9 cellular contexts compared by ENCODE assay signal in the genomic region with DNA sequence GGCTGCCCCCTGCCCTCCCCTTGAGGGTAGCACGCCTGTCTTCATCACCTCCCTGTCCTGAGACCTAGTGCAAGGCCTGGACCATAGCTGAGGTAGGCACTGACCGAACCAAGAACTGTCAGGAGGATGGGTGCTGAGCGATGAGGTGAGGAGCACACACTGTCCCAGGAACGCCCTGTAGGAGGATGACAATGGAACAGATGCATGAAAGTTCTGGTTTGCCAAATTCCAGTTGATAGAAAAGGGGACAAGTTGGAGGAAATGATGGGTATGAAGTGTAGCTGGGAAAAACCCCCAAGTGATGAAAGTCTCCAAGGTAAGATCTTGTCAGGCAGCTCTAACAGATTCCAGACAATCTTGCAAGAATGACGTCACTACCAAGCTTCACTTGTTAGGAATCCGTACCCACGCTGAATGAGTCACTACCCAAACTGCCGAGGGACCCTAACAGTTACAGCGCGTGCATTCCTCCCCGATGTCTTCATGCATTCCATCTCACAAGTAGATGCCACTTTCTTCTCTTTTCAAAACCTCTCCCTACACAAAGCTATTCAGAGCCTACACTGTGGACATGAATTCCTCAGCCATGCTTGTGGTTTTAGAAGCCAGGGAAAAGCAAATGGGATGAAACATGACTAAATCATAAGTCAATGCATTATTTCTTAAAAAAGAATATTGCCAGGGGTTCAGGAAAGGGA. TPM values are rescaled to one million over a fixed set of nuclear protein-coding genes. Genes with fewer than 3 reads are reported as not detected.
DNase-seq lines count a peak whose midpoint lies in the region; ATAC-seq and TF ChIP-seq lines count a peak whose summit lies in the region.
"Had no signal": no experiment of that assay in that cellular context is flagged by ENCODE, and none has a peak within 500 bp of the region (broad histone marks: within the 10 kb centered on the region; RNA-seq: fewer than 3 reads in every experiment).

No MANE protein-coding gene starts in this region.

- no peak overlapping the region for H2AFZ ChIP-seq in Karpas-422 (ENCODE audit: low read length)

- H3K9ac ChIP-seq in Karpas-422 (ENCODE audit: low read length) = no peak overlapping the region

- no peaks in the 10 kb centered on the region for H3K36me3 ChIP-seq in Karpas-422 (ENCODE audit: insufficient read depth, low read length)

- H4K20me1 ChIP-seq in Karpas-422 (ENCODE audit: insufficient read depth, low read depth, low read length) = no peaks in the 10 kb centered on the region

- H3K36me3 Mint-ChIP-seq in activated T-helper 2 cell treated with anti-CD3 and anti-CD28 coated beads, Interferon-gamma antibody, Interleukin-2, Interleukin-4, amounts not matched to agents 10 μg/mL and 5 μg/mL and 100 μg/mL, durations not matched to agents 14 hours and 24 hours and 36 hours (ENCODE audit: low read depth) = no peaks in the 10 kb centered on the region

- no peak overlapping the region for H3K4me3 ChIP-seq in Karpas-422 (ENCODE audit: low read length)

- ATAC-seq in SK-N-SH treated with all-trans-retinoic acid at 6 μM for 48 hours = peak; percentile 98
- ATAC-seq in GM21786 (IDR thresholded peaks at IDR 0.05; ENCODE audit: unreplicated experiment) = no peak

- H3K27ac Mint-ChIP-seq in activated T-helper 2 cell treated with anti-CD3 and anti-CD28 coated beads, Interferon-gamma antibody, Interleukin-2, Interleukin-4, amounts not matched to agents 10 μg/mL and 5 μg/mL and 100 μg/mL, durations not matched to agents 14 hours and 24 hours and 36 hours = no peak overlapping the region

- H3K79me2 ChIP-seq in Karpas-422 (ENCODE audit: low read length) = no peaks in the 10 kb centered on the region

- H3K27ac ChIP-seq in Karpas-422 (ENCODE audit: low read length) = no peak overlapping the region

- H3K4me3 Mint-ChIP-seq in activated T-helper 2 cell treated with anti-CD3 and anti-CD28 coated beads, Interferon-gamma antibody, Interleukin-2, Interleukin-4, amounts not matched to agents 10 μg/mL and 5 μg/mL and 100 μg/mL, durations not matched to agents 14 hours and 24 hours and 36 hours (ENCODE audit: low read depth) = no peak overlapping the region

- no peaks in the 10 kb centered on the region for H3K4me1 Mint-ChIP-seq in activated T-helper 2 cell treated with anti-CD3 and anti-CD28 coated beads, Interferon-gamma antibody, Interleukin-2, Interleukin-4, amounts not matched to agents 10 μg/mL and 5 μg/mL and 100 μg/mL, durations not matched to agents 14 hours and 24 hours and 36 hours (ENCODE audit: low read depth)

- no peaks in the 10 kb centered on the region for H3K9me3 Mint-ChIP-seq in activated T-helper 2 cell treated with anti-CD3 and anti-CD28 coated beads, Interferon-gamma antibody, Interleukin-2, Interleukin-4, amounts not matched to agents 10 μg/mL and 5 μg/mL and 100 μg/mL, durations not matched to agents 14 hours and 24 hours and 36 hours

- H3K4me2 ChIP-seq in Karpas-422 (ENCODE audit: low read depth, low read length, poor library complexity, severe bottlenecking) = no peak overlapping the region

- intact Hi-C loops in activated T-helper 2 cell treated with anti-CD3 and anti-CD28 coated beads, Interferon-gamma antibody, Interleukin-2, Interleukin-4, amounts not matched to agents 10 μg/mL and 5 μg/mL and 100 μg/mL, durations not matched to agents 14 hours and 24 hours and 36 hours (cut with micrococcal nuclease) = no loop called here

- no peaks in the 10 kb centered on the region for H3K9me2 ChIP-seq in Karpas-422 (replicated peaks; ENCODE audit: insufficient read depth, low read length)

- H3K27me3 ChIP-seq in Karpas-422 (ENCODE audit: low read length) = no peaks in the 10 kb centered on the region

- no peaks in the 10 kb centered on the region for H3K4me1 ChIP-seq in Karpas-422 (ENCODE audit: low read length)

- no peaks in the 10 kb centered on the region for H3K27me3 Mint-ChIP-seq in activated T-helper 2 cell treated with anti-CD3 and anti-CD28 coated beads, Interferon-gamma antibody, Interleukin-2, Interleukin-4, amounts not matched to agents 10 μg/mL and 5 μg/mL and 100 μg/mL, durations not matched to agents 14 hours and 24 hours and 36 hours (ENCODE audit: low read depth)

- DNase-seq in ELR (ENCODE audit: low read depth) (peak; percentile 100), glomerular visceral epithelial cell (ENCODE audit: extremely low spot score) (peak; percentile 100), renal cortical epithelial cell (ENCODE audit: low read depth) (peak; percentile 100), Karpas-422 (no peak), AML-193 (lab: John Stamatoyannopoulos, UW) (no peak)
- no peak for DNase-seq in activated T-helper 2 cell treated with anti-CD3 and anti-CD28 coated beads, Interferon-gamma antibody, Interleukin-2, Interleukin-4, amounts not matched to agents 10 μg/mL and 5 μg/mL and 100 μg/mL, durations not matched to agents 14 hours and 24 hours and 36 hours (ENCODE audit: low spot score)
- DNase-seq: NCI-H69 had no signal

- no peaks in the 10 kb centered on the region for H3K9me3 ChIP-seq in Karpas-422 (ENCODE audit: low read length)

TF ChIP-seq in SK-N-SH treated with all-trans-retinoic acid at 6 μM for 48 hours, 23 proteins besides CTCF, POLR2A, EP300 and RAD21 (continues in another document):
- TF ChIP-seq ZC3H10 (CRISPR knock-in tag; IDR thresholded peaks at IDR 0.05) (peak; percentile 31; the same call in 1 of the 2 replicates), PPARA (CRISPR knock-in tag; IDR thresholded peaks at IDR 0.05; ENCODE audit: borderline replicate concordance) (no peak), ZFP3 (CRISPR knock-in tag; IDR thresholded peaks at IDR 0.05) (peak; percentile 89), TCF4 (CRISPR knock-in tag; IDR thresholded peaks at IDR 0.05; ENCODE audit: borderline replicate concordance) (no peak), ISL1 (CRISPR knock-in tag; IDR thresholded peaks at IDR 0.05) (peak; percentile 92), RARB (CRISPR knock-in tag; IDR thresholded peaks at IDR 0.05) (no peak), SNAI2 (CRISPR knock-in tag; IDR thresholded peaks at IDR 0.05) (peak; percentile 97), CSDC2 (CRISPR knock-in tag; IDR thresholded peaks at IDR 0.05) (peak; percentile 94), ZNF565 (CRISPR knock-in tag; conservative IDR thresholded peaks at IDR 0.05; ENCODE audit: low read depth) (peak; percentile 77; the same call in 1 of the 2 replicates), ZNF8 (CRISPR knock-in tag; IDR thresholded peaks at IDR 0.05) (0 out of 2 replicates have a peak, but pooled peaks have one; percentile 4), ARNTL (CRISPR knock-in tag; IDR thresholded peaks at IDR 0.05; ENCODE audit: borderline replicate concordance, low read depth) (no peak), ZFP30 (CRISPR knock-in tag; IDR thresholded peaks at IDR 0.05) (peak; percentile 69), CSRNP3 (CRISPR knock-in tag; IDR thresholded peaks at IDR 0.05) (peak; percentile 13; the same call in 1 of the 2 replicates), BACH2 (CRISPR knock-in tag; IDR thresholded peaks at IDR 0.05; ENCODE audit: borderline replicate concordance) (no peak), ZNF70 (CRISPR knock-in tag; IDR thresholded peaks at IDR 0.05) (no peak), OSR1 (CRISPR knock-in tag; IDR thresholded peaks at IDR 0.05) (no peak)
- TF ChIP-seq, protein P1, sequence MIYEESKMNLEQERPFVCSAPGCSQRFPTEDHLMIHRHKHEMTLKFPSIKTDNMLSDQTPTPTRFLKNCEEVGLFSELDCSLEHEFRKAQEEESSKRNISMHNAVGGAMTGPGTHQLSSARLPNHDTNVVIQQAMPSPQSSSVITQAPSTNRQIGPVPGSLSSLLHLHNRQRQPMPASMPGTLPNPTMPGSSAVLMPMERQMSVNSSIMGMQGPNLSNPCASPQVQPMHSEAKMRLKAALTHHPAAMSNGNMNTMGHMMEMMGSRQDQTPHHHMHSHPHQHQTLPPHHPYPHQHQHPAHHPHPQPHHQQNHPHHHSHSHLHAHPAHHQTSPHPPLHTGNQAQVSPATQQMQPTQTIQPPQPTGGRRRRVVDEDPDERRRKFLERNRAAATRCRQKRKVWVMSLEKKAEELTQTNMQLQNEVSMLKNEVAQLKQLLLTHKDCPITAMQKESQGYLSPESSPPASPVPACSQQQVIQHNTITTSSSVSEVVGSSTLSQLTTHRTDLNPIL (CRISPR knock-in tag; IDR thresholded peaks at IDR 0.05; ENCODE audit: low read depth) = peak; percentile 100

RNA-seq across cellular contexts. Expression of gene MRPL33, which starts 27.6 kb away (rescaled TPM):
- total RNA-seq in renal cortical epithelial cell = 180 and 225 TPM in 2 replicates
- total RNA-seq in activated T-helper 2 cell treated with anti-CD3 and anti-CD28 coated beads, Interferon-gamma antibody, Interleukin-2, Interleukin-4, amounts not matched to agents 10 μg/mL and 5 μg/mL and 100 μg/mL, durations not matched to agents 14 hours and 24 hours and 36 hours = 57.7 and 58.9 TPM in 2 replicates
- total RNA-seq in Karpas-422 (2014; rRNA removed; shearing (Covaris generic); ENCODE audit: low replicate concordance) = 54.9 and 112 TPM in 2 replicates

Comparison
In these comparisons a context has a peak if more than half of its experiments do, and no peak if none do; other contexts are left out.
1. DNase-seq: peak in ELR (single experiment), glomerular visceral epithelial cell (single experiment) and renal cortical epithelial cell (single experiment); none in activated T-helper 2 cell treated with anti-CD3 and anti-CD28 coated beads, Interferon-gamma antibody, Interleukin-2, Interleukin-4, amounts not matched to agents 10 μg/mL and 5 μg/mL and 100 μg/mL, durations not matched to agents 14 hours and 24 hours and 36 hours (single experiment), Karpas-422 (single experiment) and AML-193 (0 of 2).